In the genomic region with DNA sequence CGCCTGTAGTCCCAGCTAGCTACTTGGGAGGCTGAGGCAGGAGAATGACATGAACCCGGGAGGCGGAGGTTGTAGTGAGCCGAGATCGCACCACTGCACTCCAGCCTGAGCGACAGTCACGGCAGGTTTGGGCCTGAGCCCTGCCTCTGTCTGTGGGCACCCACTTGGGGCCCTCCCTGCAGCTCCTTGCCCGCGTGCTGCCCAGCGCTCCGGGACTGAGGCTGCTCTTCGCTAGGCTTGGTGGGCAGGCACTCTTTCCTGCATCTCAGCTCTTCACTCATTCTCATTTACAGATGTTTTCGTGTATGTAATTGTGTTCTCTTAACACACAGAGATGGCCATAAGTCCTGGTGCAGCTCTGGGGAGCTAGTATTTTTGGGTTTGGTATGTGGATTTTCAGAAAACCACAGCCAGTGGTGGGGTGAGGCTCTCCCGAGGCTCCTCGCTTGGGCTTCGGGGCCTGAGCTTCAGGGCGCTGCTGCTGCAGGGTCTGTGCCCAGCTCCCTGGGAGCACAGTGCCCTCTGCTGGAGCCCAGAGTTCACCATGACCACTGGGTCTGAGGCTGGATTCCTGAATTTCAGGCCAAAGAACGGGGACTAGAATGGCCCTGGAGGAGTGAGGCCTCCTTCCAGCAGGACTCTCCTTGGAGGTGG, we compare ENCODE assay signal across 8 cellular contexts. TPM values are rescaled to one million over a fixed set of nuclear protein-coding genes. Genes with fewer than 3 reads are reported as not detected.
DNase-seq lines count a peak whose midpoint lies in the region; ATAC-seq and TF ChIP-seq lines count a peak whose summit lies in the region.

No MANE protein-coding gene starts in this region.

- H3K27ac ChIP-seq in PC-9 (no peak overlapping the region), neutrophil (peak overlapping the region; percentile 94)

- no peak for ATAC-seq in HG02981 (IDR thresholded peaks at IDR 0.05; ENCODE audit: unreplicated experiment)

- peaks cover 95% of the 10 kb centered on the region for H3K79me2 ChIP-seq in PC-9 (ENCODE audit: low read depth)

- no TSS peak for BruUV-seq in PC-9 (replicated peaks; lab: Mats Ljungman, UMichigan)

- peaks cover 49% of the 10 kb centered on the region; the same call in 1 of the 2 replicates for H3F3A ChIP-seq in PC-9 (ENCODE audit: insufficient read depth, low read depth)

- H3K9me2 ChIP-seq in PC-9 (ENCODE audit: insufficient read depth): no peaks in the 10 kb centered on the region

- H3K36me3 ChIP-seq in HAP-1 (replicated peaks) (peaks cover 49% of the 10 kb centered on the region), PC-9 (ENCODE audit: low read depth) (peaks cover 34% of the 10 kb centered on the region), neutrophil (peaks cover 35% of the 10 kb centered on the region)

- no peak overlapping the region for H3K4me2 ChIP-seq in PC-9

- CTCF ChIA-PET in PC-9 (lab: Charles Lee): interaction anchor here (0.5 to 1.6 kb wide), 5 partner anchors 32 to 639 kb away, joined by 3 to 6 read pairs (median 4); no protein-coding TSS in a partner anchor

- TF ChIP-seq CTCF in PC-9 (conservative IDR thresholded peaks at IDR 0.05): peak; percentile 93
- TF ChIP-seq CTCF in fibroblast of the aortic adventitia (IDR thresholded peaks at IDR 0.05; ENCODE audit: insufficient read depth, low read length): peak; percentile 94
- TF ChIP-seq CTCF in neutrophil (IDR thresholded peaks at IDR 0.05): peak; percentile 66

- peaks cover 100% of the 10 kb centered on the region for H4K20me1 ChIP-seq in PC-9 (ENCODE audit: insufficient read depth)

- H3K9me3 ChIP-seq in HAP-1: no peaks in the 10 kb centered on the region
- H3K9me3 ChIP-seq in PC-9 (ENCODE audit: insufficient read depth, low read depth): no peaks in the 10 kb centered on the region
- no peaks in the 10 kb centered on the region for H3K9me3 ChIP-seq in neutrophil

- DNase-seq in C1 segment of cervical spinal cord (lab: John Stamatoyannopoulos, UW) (peak in 13 of 14 donors; percentile 10 to 79 (median 53)), HAP-1 (ENCODE audit: low spot score in 2 of 2) (peak; percentile 60 to 84), PC-9 (peak in 1 of 2 experiments; percentile 66), fibroblast of the aortic adventitia (ENCODE audit: low read depth) (peak; percentile 83), superior temporal gyrus (ENCODE audit: extremely low spot score) (peak; percentile 86)
- peak; percentile 41 for DNase-seq in activated T-helper 9 cell treated with anti-CD3 and anti-CD28 coated beads, Interleukin-2, amount 50 U/mL, for 16 hours (ENCODE audit: low read depth)

- H3K27me3 ChIP-seq in HAP-1 (ENCODE audit: low read depth) (no peaks in the 10 kb centered on the region), PC-9 (ENCODE audit: insufficient read depth, low read depth) (no peaks in the 10 kb centered on the region), neutrophil (no peaks in the 10 kb centered on the region)

- intact Hi-C loops in PC-9 (cut with micrococcal nuclease; ENCODE audit: unreplicated experiment): loop anchor here (5.0 to 10.0 kb wide), 3 partner anchors 85 to 382 kb away; no protein-coding TSS in a partner anchor

- no peak overlapping the region for H2AFZ ChIP-seq in PC-9

- POLR2A ChIA-PET in PC-9 (lab: Charles Lee; ENCODE audit: unreplicated experiment): interaction anchor here (0.6 kb wide), 1 partner anchor 358 kb away, joined by 4 read pairs; no protein-coding TSS in a partner anchor

- H3K4me3 ChIP-seq in HAP-1: no peak overlapping the region
- H3K4me3 ChIP-seq in PC-9: no peak overlapping the region
- H3K4me3 ChIP-seq in fibroblast of the aortic adventitia (ENCODE audit: low read depth, low read length): no peak overlapping the region
- H3K4me3 ChIP-seq in neutrophil (ENCODE audit: low read depth in 1 of 2, low read length in 1 of 2): no peak overlapping the region

- H3K4me1 ChIP-seq in HAP-1 (no peaks in the 10 kb centered on the region), PC-9 (replicated peaks; ENCODE audit: insufficient read depth) (no peaks in the 10 kb centered on the region), neutrophil (ENCODE audit: control insufficient read depth in 1 of 2, insufficient read depth in 1 of 2, low read depth in 1 of 2, low read length in 1 of 2) (peaks cover 38 to 45% of the 10 kb centered on the region in 2 experiments)

- in situ Hi-C loops in HAP-1 (cut with MboI; ENCODE audit: low sequenced_read_pairs): no loop called here

RNA-seq across cellular contexts. Expression of gene UPF1, which starts 15.2 kb away (rescaled TPM):
- total RNA-seq in PC-9 (2021) (78.8 and 93.0 TPM in 2 replicates), fibroblast of the aortic adventitia (ENCODE audit: low replicate concordance) (17.7 and 37.3 TPM in 2 replicates)

RNA-seq across cellular contexts. Expression of gene CERS1, which starts 49.0 kb away (rescaled TPM):
- total RNA-seq in PC-9 (2021): 2.7 and 4.9 TPM in 2 replicates
- 1.1 and 1.6 TPM in 2 replicates for total RNA-seq in fibroblast of the aortic adventitia (ENCODE audit: low replicate concordance)

RNA-seq across cellular contexts. Expression of gene COMP, which starts 55.9 kb away (rescaled TPM):
- not detected in 2 replicates for total RNA-seq in PC-9 (2021)
- 0.49 and 0.63 TPM in 2 replicates for total RNA-seq in fibroblast of the aortic adventitia (ENCODE audit: low replicate concordance)
